10 cellular contexts compared by ENCODE assay signal in genomic region chr4:139740121-139740520, GRCh38.
DNase-seq lines count a peak whose midpoint lies in the region; ATAC-seq, FAIRE-seq and TF ChIP-seq lines count a peak whose summit lies in the region.
"Had no signal": no experiment of that assay in that cellular context is flagged by ENCODE, and none has a peak within 500 bp of the region (broad histone marks: within the 10 kb centered on the region; RNA-seq: fewer than 3 reads in every experiment).

No MANE protein-coding gene starts in this region.

- no peak overlapping the region for H3K9ac ChIP-seq in kidney (ENCODE audit: low read length in 2 of 2)

- TF ChIP-seq CTCF in brain microvascular endothelial cell (IDR thresholded peaks at IDR 0.05; ENCODE audit: low read depth, low read length, missing control alignments) (no peak), kidney (IDR thresholded peaks at IDR 0.05; ENCODE audit: borderline replicate concordance, extremely low read depth, insufficient read depth) (no peak)
- no peak for TF ChIP-seq CTCF in CD8-positive, alpha-beta T cell (IDR thresholded peaks at IDR 0.05)

- intact Hi-C loops in kidney (cut with DNase I): no loop called here
- intact Hi-C loops in CD8-positive, alpha-beta T cell (cut with DNase I, micrococcal nuclease): no loop called here

- CTCF ChIA-PET in CD8-positive, alpha-beta memory T cell (lab: Charles Lee): no interaction called here
- CTCF ChIA-PET in CD8-positive, alpha-beta T cell (lab: Charles Lee): interaction anchor here (0.6 kb wide), 1 partner anchor 551 kb away, joined by 3 read pairs; no protein-coding TSS in a partner anchor

- no peak overlapping the region for H3K27ac ChIP-seq in brain microvascular endothelial cell
- H3K27ac ChIP-seq in kidney (ENCODE audit: low read depth in 2 of 2, low read length in 2 of 2): peak overlapping the region; percentile 36 to 74
- H3K27ac ChIP-seq in skin epidermis: peak overlapping the region in 19 of 21 experiments; percentile 23 to 83 (median 77)
- H3K27ac ChIP-seq in CD8-positive, alpha-beta memory T cell (ENCODE audit: low read depth, low read length): no peak overlapping the region
- no peak overlapping the region for H3K27ac ChIP-seq in CD8-positive, alpha-beta T cell (ENCODE audit: low read depth, low read length)

- no peaks in the 10 kb centered on the region for H3K9me3 Mint-ChIP-seq in CD8-positive, alpha-beta memory T cell
- no peaks in the 10 kb centered on the region for H3K9me3 Mint-ChIP-seq in CD8-positive, alpha-beta T cell

- DNase-seq in DMS53 (lab: John Stamatoyannopoulos, UW) (peak; percentile 81), brain microvascular endothelial cell (no peak), kidney (no peak), NCI-H2227 treated with DMSO at 0.1 percent for 48 hours (lab: John Stamatoyannopoulos, UW) (no peak)
- no peak for DNase-seq in activated CD8-positive, alpha-beta memory T cell treated with anti-CD3 and anti-CD28 coated beads, Interleukin-2, amount 50 U/mL, for 4 hours
- DNase-seq in CD8-positive, alpha-beta memory T cell: no peak
- no peak for DNase-seq in CD8-positive, alpha-beta T cell

- POLR2A ChIA-PET in CD8-positive, alpha-beta memory T cell (lab: Charles Lee): no interaction called here
- POLR2A ChIA-PET in CD8-positive, alpha-beta T cell (lab: Charles Lee): no interaction called here

- ATAC-seq in CD8-positive, alpha-beta T cell: no peak

- H3K27ac Mint-ChIP-seq in CD8-positive, alpha-beta memory T cell: no peak overlapping the region
- H3K27ac Mint-ChIP-seq in CD8-positive, alpha-beta T cell: no peak overlapping the region
- H3K27ac Mint-ChIP-seq: activated naive CD8-positive, alpha-beta T cell had no signal

- no peaks in the 10 kb centered on the region for H3K27me3 ChIP-seq in brain microvascular endothelial cell (replicated peaks)
- H3K27me3 ChIP-seq in CD8-positive, alpha-beta memory T cell (ENCODE audit: insufficient read depth, low read length, poor library complexity, severe bottlenecking): peaks cover 8% of the 10 kb centered on the region
- H3K27me3 ChIP-seq in CD8-positive, alpha-beta T cell (ENCODE audit: insufficient read depth, low read length): peaks cover 5% of the 10 kb centered on the region

- no peaks in the 10 kb centered on the region for H3K36me3 Mint-ChIP-seq in CD8-positive, alpha-beta memory T cell
- H3K36me3 Mint-ChIP-seq in CD8-positive, alpha-beta T cell: no peaks in the 10 kb centered on the region

- H3K9me3 ChIP-seq in kidney (ENCODE audit: control insufficient read depth in 1 of 2, low read length in 2 of 2): no peaks in the 10 kb centered on the region
- H3K9me3 ChIP-seq in CD8-positive, alpha-beta memory T cell (ENCODE audit: low read length): no peaks in the 10 kb centered on the region
- no peaks in the 10 kb centered on the region for H3K9me3 ChIP-seq in CD8-positive, alpha-beta T cell (ENCODE audit: low read length)

- peaks cover 17 to 35% of the 10 kb centered on the region in 2 donors for H3K27me3 Mint-ChIP-seq in CD8-positive, alpha-beta memory T cell
- peaks cover 10% of the 10 kb centered on the region for H3K27me3 Mint-ChIP-seq in CD8-positive, alpha-beta T cell (ENCODE audit: low read depth)

- H3K4me1 Mint-ChIP-seq in CD8-positive, alpha-beta memory T cell: peaks cover 0 to 5% (median 0%) of the 10 kb centered on the region in 3 donors
- peaks cover 7% of the 10 kb centered on the region for H3K4me1 Mint-ChIP-seq in CD8-positive, alpha-beta T cell (ENCODE audit: low read depth)

- peaks cover 7 to 10% of the 10 kb centered on the region in 2 donors for H3K4me1 ChIP-seq in kidney (ENCODE audit: control insufficient read depth in 1 of 2, insufficient read depth in 1 of 2, low read depth in 1 of 2, low read length in 2 of 2)
- no peaks in the 10 kb centered on the region for H3K4me1 ChIP-seq in CD8-positive, alpha-beta memory T cell (ENCODE audit: insufficient read depth, low read length)
- H3K4me1 ChIP-seq in CD8-positive, alpha-beta T cell (ENCODE audit: insufficient read depth, low read length): peaks cover 7% of the 10 kb centered on the region

- H3K4me3 ChIP-seq in brain microvascular endothelial cell (ENCODE audit: low read depth, low read length) (peak overlapping the region; percentile 6), kidney (ENCODE audit: low read length in 2 of 2) (no peak overlapping the region), skin epidermis (no peak overlapping the region)
- H3K4me3 ChIP-seq in CD8-positive, alpha-beta memory T cell (ENCODE audit: low read length): no peak overlapping the region
- H3K4me3 ChIP-seq in CD8-positive, alpha-beta T cell (ENCODE audit: low read depth, low read length): no peak overlapping the region

- no peak overlapping the region for H3K4me3 Mint-ChIP-seq in CD8-positive, alpha-beta memory T cell
- H3K4me3 Mint-ChIP-seq in CD8-positive, alpha-beta T cell: no peak overlapping the region
- H3K4me3 Mint-ChIP-seq: activated naive CD8-positive, alpha-beta T cell had no signal

- no peak for FAIRE-seq in kidney (lab: Jason Lieb, UNC)
- FAIRE-seq: GM18507 had no signal

- H3K36me3 ChIP-seq in brain microvascular endothelial cell (replicated peaks): no peaks in the 10 kb centered on the region
- H3K36me3 ChIP-seq in kidney (ENCODE audit: control insufficient read depth in 1 of 2, insufficient read depth in 2 of 2, low read length in 2 of 2): no peaks in the 10 kb centered on the region
- H3K36me3 ChIP-seq in CD8-positive, alpha-beta memory T cell (ENCODE audit: insufficient read depth, low read length): no peaks in the 10 kb centered on the region
- no peaks in the 10 kb centered on the region for H3K36me3 ChIP-seq in CD8-positive, alpha-beta T cell (ENCODE audit: insufficient read depth, low read length)

- in situ Hi-C loops in brain microvascular endothelial cell (cut with HindIII; ENCODE audit: low pct_ligation_motif_present, low sequenced_read_pairs): no loop called here

Comparison
In these comparisons a context has a peak if more than half of its experiments do, and no peak if none do; other contexts are left out.
1. H3K27ac ChIP-seq: peak in kidney (2 of 2) and skin epidermis (19 of 21); none in brain microvascular endothelial cell (single experiment), CD8-positive, alpha-beta memory T cell (single experiment) and CD8-positive, alpha-beta T cell (single experiment).